ENCODE assay signal across 1 cellular context in the genomic region with DNA sequence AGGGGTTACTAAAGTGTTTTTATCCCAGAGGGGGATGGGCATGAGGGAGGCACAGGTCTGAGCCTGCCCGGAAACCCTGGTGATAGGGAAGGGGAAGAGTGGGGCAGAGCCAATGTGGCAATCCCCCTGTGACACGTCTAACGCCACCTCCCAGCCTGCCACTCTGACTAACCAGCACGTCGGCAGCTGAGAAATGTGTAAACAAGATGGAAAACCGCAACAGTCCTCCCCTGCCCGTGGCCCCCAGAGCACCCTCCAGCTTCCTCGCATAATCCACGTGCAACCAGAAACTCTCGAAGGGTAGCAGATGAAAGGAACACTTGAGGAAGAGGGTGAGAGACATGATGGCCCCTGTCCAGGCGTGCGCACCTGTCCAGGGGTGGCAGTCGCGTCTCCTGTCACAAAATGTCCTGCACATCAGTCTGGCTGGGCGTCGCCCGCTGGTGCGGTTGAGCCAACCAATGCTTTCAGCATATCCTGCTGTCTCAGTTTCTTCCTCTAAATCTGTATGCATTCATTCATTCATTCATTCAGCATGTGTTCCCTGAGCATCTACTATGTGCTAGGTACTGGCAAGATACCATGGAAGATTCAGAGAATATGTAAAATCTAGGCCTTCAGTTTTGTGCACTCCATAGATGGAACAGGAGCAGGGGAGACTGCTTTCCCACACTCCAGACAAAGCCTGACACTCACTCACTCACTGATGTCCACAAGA.
TF ChIP-seq lines count a peak whose summit lies in the region.

No MANE protein-coding gene starts in this region.

TF ChIP-seq in HepG2, 621 proteins besides CTCF, POLR2A, EP300 and RAD21 (continued from another document):
- TF ChIP-seq ZNF646 (CRISPR knock-in tag; IDR thresholded peaks at IDR 0.05) (no peak), POGZ (CRISPR knock-in tag; IDR thresholded peaks at IDR 0.05) (no peak), ATAD3A (CRISPR knock-in tag; IDR thresholded peaks at IDR 0.05) (no peak), FLYWCH1 (CRISPR knock-in tag; IDR thresholded peaks at IDR 0.05) (no peak), ZKSCAN1 (IDR thresholded peaks at IDR 0.05; ENCODE audit: low read length) (no peak), KDM2A (CRISPR knock-in tag; IDR thresholded peaks at IDR 0.05; ENCODE audit: borderline replicate concordance, low read depth) (no peak), ZNF746 (CRISPR knock-in tag; IDR thresholded peaks at IDR 0.05) (no peak), HES4 (CRISPR knock-in tag; IDR thresholded peaks at IDR 0.05; ENCODE audit: borderline replicate concordance) (no peak), ZNF225 (CRISPR knock-in tag; IDR thresholded peaks at IDR 0.05) (no peak), CENPX (CRISPR knock-in tag; IDR thresholded peaks at IDR 0.05) (no peak), CERS6 (CRISPR knock-in tag; IDR thresholded peaks at IDR 0.05) (no peak), NFYC (CRISPR knock-in tag; IDR thresholded peaks at IDR 0.05) (no peak), ZNF414 (CRISPR knock-in tag; IDR thresholded peaks at IDR 0.05) (no peak), ZSCAN12 (CRISPR knock-in tag; IDR thresholded peaks at IDR 0.05) (no peak), ZMYM3 (CRISPR knock-in tag; IDR thresholded peaks at IDR 0.05) (no peak), ZNF510 (CRISPR knock-in tag; IDR thresholded peaks at IDR 0.05; ENCODE audit: low read depth) (no peak), KAT2B (IDR thresholded peaks at IDR 0.05; ENCODE audit: borderline replicate concordance, low read depth, low read length) (no peak), MYNN (CRISPR knock-in tag; IDR thresholded peaks at IDR 0.05; ENCODE audit: low read depth) (no peak), HNRNPK (IDR thresholded peaks at IDR 0.05; ENCODE audit: low read depth, low read length, poor library complexity, severe bottlenecking) (no peak), ATF7-NPFF (CRISPR knock-in tag; IDR thresholded peaks at IDR 0.05; ENCODE audit: low read depth) (no peak)
- TF ChIP-seq, protein P1, sequence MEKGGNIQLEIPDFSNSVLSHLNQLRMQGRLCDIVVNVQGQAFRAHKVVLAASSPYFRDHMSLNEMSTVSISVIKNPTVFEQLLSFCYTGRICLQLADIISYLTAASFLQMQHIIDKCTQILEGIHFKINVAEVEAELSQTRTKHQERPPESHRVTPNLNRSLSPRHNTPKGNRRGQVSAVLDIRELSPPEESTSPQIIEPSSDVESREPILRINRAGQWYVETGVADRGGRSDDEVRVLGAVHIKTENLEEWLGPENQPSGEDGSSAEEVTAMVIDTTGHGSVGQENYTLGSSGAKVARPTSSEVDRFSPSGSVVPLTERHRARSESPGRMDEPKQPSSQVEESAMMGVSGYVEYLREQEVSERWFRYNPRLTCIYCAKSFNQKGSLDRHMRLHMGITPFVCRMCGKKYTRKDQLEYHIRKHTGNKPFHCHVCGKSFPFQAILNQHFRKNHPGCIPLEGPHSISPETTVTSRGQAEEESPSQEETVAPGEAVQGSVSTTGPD (CRISPR knock-in tag; IDR thresholded peaks at IDR 0.05), result no peak
